15 cellular contexts compared by ENCODE assay signal in the genomic region with DNA sequence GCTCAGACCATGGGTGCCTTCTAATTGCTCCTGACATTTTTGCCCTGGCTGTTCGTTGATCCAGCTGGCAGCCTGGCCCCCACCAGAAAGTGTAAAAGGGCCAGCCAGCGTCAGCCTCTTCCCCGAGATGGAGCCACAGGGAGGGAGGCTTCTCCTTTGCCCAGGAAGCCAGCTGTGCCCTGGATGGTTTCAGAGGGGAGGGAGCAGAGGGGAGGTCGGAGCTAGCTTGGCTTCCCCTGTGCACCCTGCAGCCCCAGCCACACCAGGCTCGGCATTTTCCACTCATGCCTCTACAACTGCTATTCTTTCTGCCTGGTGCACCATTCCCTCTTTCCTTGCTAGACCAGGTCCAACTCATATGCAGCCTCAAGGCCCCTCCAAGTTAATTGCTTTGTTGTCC. TPM values are rescaled to one million over a fixed set of nuclear protein-coding genes. Genes with fewer than 3 reads are reported as not detected.
"Had no signal": no experiment of that assay in that cellular context is flagged by ENCODE, and none has a peak within 500 bp of the region (broad histone marks: within the 10 kb centered on the region; RNA-seq: fewer than 3 reads in every experiment).

No MANE protein-coding gene starts in this region.

RNA-seq across cellular contexts. Expression of a gene that starts 56.4 kb away (rescaled TPM):
- total RNA-seq: activated B cell treated with CpG ODN at 0.5 μM for 24 hours; activated CD4-positive, alpha-beta memory T cell treated with anti-CD3 and anti-CD28 coated beads for 36 hours; activated CD4-positive, alpha-beta memory T cell treated with anti-CD3 and anti-CD28 coated beads, Interleukin-2, amount 10 ng/mL, durations not matched to agents 7 days and 5 days; activated CD4-positive, alpha-beta T cell treated with anti-CD3 and anti-CD28 coated beads for 36 hours; activated CD4-positive, alpha-beta T cell treated with anti-CD3 and anti-CD28 coated beads, Interleukin-2, amount 10 ng/mL, durations not matched to agents 24 days and 14 days; activated CD4-positive, alpha-beta T cell treated with anti-CD3 and anti-CD28 coated beads, Interleukin-2, amount 10 ng/mL, durations not matched to agents 7 days and 5 days; activated CD8-positive, alpha-beta memory T cell treated with anti-CD3 and anti-CD28 coated beads for 36 hours; activated CD8-positive, alpha-beta memory T cell treated with anti-CD3 and anti-CD28 coated beads, Interleukin-2, amount 10 ng/mL, durations not matched to agents 7 days and 5 days; activated CD8-positive, alpha-beta T cell treated with anti-CD3 and anti-CD28 coated beads for 36 hours; activated CD8-positive, alpha-beta T cell treated with anti-CD3 and anti-CD28 coated beads, Interleukin-2, amount 10 ng/mL, durations not matched to agents 7 days and 5 days; T-cell; T-helper 1 cell treated with Interleukin-12 subunit alpha and Interleukin-12 subunit beta and Interleukin-4 antibody, amounts not matched to agents 30 ng/mL and 1 ng/mL, for 36 hours; T-helper 17 cell; T-helper 2 cell treated with Interferon-gamma antibody and Interleukin-4, amounts not matched to agents 100 ng/mL and 5 ng/mL, for 36 hours; WTC11 had no signal
